In genomic region chr22:40567106-40567505, GRCh38 we compare ENCODE assay signal across 19 cellular contexts.
A peak's percentile ranks its signal among the peaks of the same experiment; 100 is the strongest.
DNase-seq lines count a peak whose midpoint lies in the region; ATAC-seq and TF ChIP-seq lines count a peak whose summit lies in the region.
"Had no signal": no experiment of that assay in that cellular context is flagged by ENCODE, and none has a peak within 500 bp of the region (broad histone marks: within the 10 kb centered on the region; RNA-seq: fewer than 3 reads in every experiment).

No MANE protein-coding gene starts in this region.

- no peaks in the 10 kb centered on the region for H3K4me1 Mint-ChIP-seq in activated CD4-positive, alpha-beta memory T cell treated with anti-CD3 and anti-CD28 coated beads, Interleukin-2, amount 10 ng/mL, durations not matched to agents 7 days and 5 days

- no TSS peak for BruUV-seq in Panc1 (replicated peaks; lab: Mats Ljungman, UMichigan)

- peak; percentile 25 for DNase-seq in GM03348 (ENCODE audit: low spot score)
- DNase-seq in Panc1 (ENCODE audit: low read depth, low spot score), result peak; percentile 10
- DNase-seq in epithelial cell of prostate (ENCODE audit: low read depth, low spot score), result no peak
- DNase-seq in pons (ENCODE audit: low spot score), result peak; percentile 18
- DNase-seq in NCI-H345 (lab: John Stamatoyannopoulos, UW), result no peak
- no peak for DNase-seq in activated CD4-positive, alpha-beta memory T cell treated with anti-CD3 and anti-CD28 coated beads, Interleukin-2, amount 10 ng/mL, durations not matched to agents 7 days and 5 days
- no peak for DNase-seq in gastrocnemius medialis
- DNase-seq in NCI-H187 (lab: John Stamatoyannopoulos, UW), result no peak
- DNase-seq: activated CD4-positive, alpha-beta T cell treated with anti-CD3 and anti-CD28 coated beads, Interleukin-2, amount 50 U/mL, for 4 hours; activated naive CD4-positive, alpha-beta T cell treated with anti-CD3 and anti-CD28 coated beads for 36 hours; activated T-cell treated with anti-CD3 and anti-CD28 coated beads, Interleukin-2, amount 50 U/mL, for 1 hour; body of pancreas; COR-L47; GF-D8; naive thymus-derived CD4-positive, alpha-beta T cell; NCI-H1436; small intestine; stimulated activated CD4-positive, alpha-beta T cell treated with anti-CD3 and anti-CD28 coated beads, Interleukin-4, amount 100 ng/mL, for 4 hours had no signal

- H3K36me3 Mint-ChIP-seq in activated CD4-positive, alpha-beta memory T cell treated with anti-CD3 and anti-CD28 coated beads, Interleukin-2, amount 10 ng/mL, durations not matched to agents 7 days and 5 days (ENCODE audit: low read depth), result peaks cover 10% of the 10 kb centered on the region

- H3K27me3 ChIP-seq in Panc1 (ENCODE audit: control insufficient read depth, insufficient read depth, low read length) (no peaks in the 10 kb centered on the region), gastrocnemius medialis (no peaks in the 10 kb centered on the region)
- H3K27me3 ChIP-seq: body of pancreas had no signal

- H3K4me3 ChIP-seq in Panc1 (ENCODE audit: low read depth in 2 of 2, low read length in 2 of 2) (no peak overlapping the region), gastrocnemius medialis (no peak overlapping the region)
- H3K4me3 ChIP-seq: body of pancreas had no signal

- no peaks in the 10 kb centered on the region for H3K9me3 Mint-ChIP-seq in activated CD4-positive, alpha-beta memory T cell treated with anti-CD3 and anti-CD28 coated beads, Interleukin-2, amount 10 ng/mL, durations not matched to agents 7 days and 5 days
- H3K9me3 Mint-ChIP-seq: activated naive CD4-positive, alpha-beta T cell treated with anti-CD3 and anti-CD28 coated beads for 36 hours had no signal

- POLR2A ChIA-PET in Panc1 (lab: Charles Lee), result no interaction called here
- POLR2A ChIA-PET in activated CD4-positive, alpha-beta memory T cell treated with anti-CD3 and anti-CD28 coated beads, Interleukin-2, amount 10 ng/mL, durations not matched to agents 7 days and 5 days (lab: Charles Lee), result interaction anchor here (0.9 kb wide), 1 partner anchor 151 kb away, joined by 3 read pairs; no protein-coding TSS in a partner anchor

- ATAC-seq in Panc1 (no peak), gastrocnemius medialis (no peak)
- ATAC-seq: body of pancreas; naive thymus-derived CD4-positive, alpha-beta T cell had no signal

- H3K27ac ChIP-seq in Panc1 (ENCODE audit: low read length), result 0 out of 2 replicates have a peak overlapping the region, but pooled peaks have one; percentile 10
- peak overlapping the region; percentile 78 for H3K27ac ChIP-seq in epithelial cell of prostate
- no peak overlapping the region for H3K27ac ChIP-seq in gastrocnemius medialis
- H3K27ac ChIP-seq: body of pancreas had no signal

- H3K36me3 ChIP-seq in Panc1 (ENCODE audit: control insufficient read depth, insufficient read depth, low read length) (no peaks in the 10 kb centered on the region), gastrocnemius medialis (no peaks in the 10 kb centered on the region)

- H3K9me3 ChIP-seq in Panc1 (ENCODE audit: control insufficient read depth, insufficient read depth, low read depth, low read length) (no peaks in the 10 kb centered on the region; the same call in 1 of the 2 replicates), gastrocnemius medialis (no peaks in the 10 kb centered on the region)
- H3K9me3 ChIP-seq: body of pancreas had no signal

- no peaks in the 10 kb centered on the region for H3K27me3 Mint-ChIP-seq in activated CD4-positive, alpha-beta memory T cell treated with anti-CD3 and anti-CD28 coated beads, Interleukin-2, amount 10 ng/mL, durations not matched to agents 7 days and 5 days
- H3K27me3 Mint-ChIP-seq: naive thymus-derived CD4-positive, alpha-beta T cell; progenitor cell of endocrine pancreas had no signal

- TF ChIP-seq POLR2A in gastrocnemius medialis (IDR thresholded peaks at IDR 0.05), result no peak

- CTCF ChIA-PET in Panc1 (lab: Charles Lee), result no interaction called here
- CTCF ChIA-PET in activated CD4-positive, alpha-beta memory T cell treated with anti-CD3 and anti-CD28 coated beads, Interleukin-2, amount 10 ng/mL, durations not matched to agents 7 days and 5 days (lab: Charles Lee), result no interaction called here

- intact Hi-C loops in Panc1 (cut with micrococcal nuclease; ENCODE audit: unreplicated experiment) (no loop called here), gastrocnemius medialis (cut with DNase I; ENCODE audit: low total_unique reads) (no loop called here)

- in situ Hi-C loops in Panc1 (cut with HindIII; ENCODE audit: low pct_unique_long_range_greater_than_20kb, low sequenced_read_pairs) (no loop called here), gastrocnemius medialis (cut with MboI; ENCODE audit: low sequenced_read_pairs in 4 of 4) (no loop called here)

- H3K4me3 Mint-ChIP-seq in activated CD4-positive, alpha-beta memory T cell treated with anti-CD3 and anti-CD28 coated beads, Interleukin-2, amount 10 ng/mL, durations not matched to agents 7 days and 5 days, result no peak overlapping the region
- H3K4me3 Mint-ChIP-seq: activated naive CD4-positive, alpha-beta T cell treated with anti-CD3 and anti-CD28 coated beads for 36 hours; naive thymus-derived CD4-positive, alpha-beta T cell had no signal

- no peak for TF ChIP-seq CTCF in Panc1 (IDR thresholded peaks at IDR 0.05)
- TF ChIP-seq CTCF in gastrocnemius medialis (IDR thresholded peaks at IDR 0.05 in 4 of 5, conservative IDR thresholded peaks at IDR 0.05 in 1 of 5), result no peak

- H3K27ac Mint-ChIP-seq in activated CD4-positive, alpha-beta memory T cell treated with anti-CD3 and anti-CD28 coated beads, Interleukin-2, amount 10 ng/mL, durations not matched to agents 7 days and 5 days, result no peak overlapping the region
- H3K27ac Mint-ChIP-seq: activated naive CD4-positive, alpha-beta T cell treated with anti-CD3 and anti-CD28 coated beads for 36 hours; progenitor cell of endocrine pancreas had no signal

- H3K4me1 ChIP-seq in Panc1 (ENCODE audit: control insufficient read depth, insufficient read depth, low read length) (peaks cover 14% of the 10 kb centered on the region; the same call in 1 of the 2 replicates), gastrocnemius medialis (peaks cover 8 to 22% of the 10 kb centered on the region in 2 donors)
- H3K4me1 ChIP-seq: body of pancreas had no signal

Comparison
In these comparisons a context has a peak if more than half of its experiments do, and no peak if none do; other contexts are left out.
1. DNase-seq: peak in GM03348 (single experiment), Panc1 (single experiment) and pons (single experiment); none in epithelial cell of prostate (single experiment), NCI-H345 (single experiment), activated CD4-positive, alpha-beta memory T cell treated with anti-CD3 and anti-CD28 coated beads, Interleukin-2, amount 10 ng/mL, durations not matched to agents 7 days and 5 days (single experiment), gastrocnemius medialis (0 of 2) and NCI-H187 (0 of 2).
2. H3K27ac ChIP-seq: peak in Panc1 (single experiment) and epithelial cell of prostate (single experiment); none in gastrocnemius medialis (0 of 4).